ENCODE assay signal across 12 cellular contexts in genomic region chr20:38023181-38024085, GRCh38. TPM values are rescaled to one million over a fixed set of nuclear protein-coding genes. Genes with fewer than 3 reads are reported as not detected.
DNase-seq lines count a peak whose midpoint lies in the region; ATAC-seq, FAIRE-seq and TF ChIP-seq lines count a peak whose summit lies in the region.
"Had no signal": no experiment of that assay in that cellular context is flagged by ENCODE, and none has a peak within 500 bp of the region (broad histone marks: within the 10 kb centered on the region; RNA-seq: fewer than 3 reads in every experiment).

No MANE protein-coding gene starts in this region.

- H3K36me3 Mint-ChIP-seq in T-helper 2 cell treated with Interferon-gamma antibody and Interleukin-4, amounts not matched to agents 5 μg/mL and 100 μg/mL, for 36 hours (ENCODE audit: low read depth): peaks cover 32% of the 10 kb centered on the region

- H3K27ac Mint-ChIP-seq in T-helper 2 cell treated with Interferon-gamma antibody and Interleukin-4, amounts not matched to agents 5 μg/mL and 100 μg/mL, for 36 hours: no peak overlapping the region
- H3K27ac Mint-ChIP-seq: activated naive CD4-positive, alpha-beta T cell treated with anti-CD3 and anti-CD28 coated beads, Interleukin-2, amount 50 U/mL, for 72 hours had no signal

- H3K27me3 Mint-ChIP-seq in T-helper 2 cell treated with Interferon-gamma antibody and Interleukin-4, amounts not matched to agents 5 μg/mL and 100 μg/mL, for 36 hours (ENCODE audit: low read depth): no peaks in the 10 kb centered on the region

- peak overlapping the region; percentile 63 for H3K27ac ChIP-seq in 22Rv1

- H3K4me3 ChIP-seq in foreskin fibroblast (ENCODE audit: low read depth in 1 of 2, low read length in 2 of 2): no peak overlapping the region
- H3K4me3 ChIP-seq: lung had no signal

- H3K9me3 Mint-ChIP-seq in T-helper 2 cell treated with Interferon-gamma antibody and Interleukin-4, amounts not matched to agents 5 μg/mL and 100 μg/mL, for 36 hours: peaks cover 9% of the 10 kb centered on the region

- H3K4me3 Mint-ChIP-seq in T-helper 2 cell treated with Interferon-gamma antibody and Interleukin-4, amounts not matched to agents 5 μg/mL and 100 μg/mL, for 36 hours: no peak overlapping the region

- DNase-seq in GM19239 (ENCODE audit: insufficient read length, low spot score): no peak
- DNase-seq in RPMI7951 (ENCODE audit: low read depth): peak; percentile 39
- peak; percentile 73 to 85 for DNase-seq in foreskin fibroblast
- no peak for DNase-seq in HT-29 (ENCODE audit: low spot score)
- DNase-seq in T-helper 2 cell treated with Interferon-gamma antibody and Interleukin-4, amounts not matched to agents 5 μg/mL and 100 μg/mL, for 36 hours (ENCODE audit: low spot score): no peak
- DNase-seq in D341Med (ENCODE audit: low spot score): no peak
- DNase-seq: activated CD4-positive, CD25-positive, alpha-beta regulatory T cell; stimulated activated CD4-positive, alpha-beta T cell treated with anti-CD3 and anti-CD28 coated beads, Interleukin-15, amount 100 ng/mL, for 24 hours had no signal

- no peak for ATAC-seq in HG02623 (IDR thresholded peaks at IDR 0.05; ENCODE audit: unreplicated experiment)
- ATAC-seq: activated naive CD4-positive, alpha-beta T cell treated with anti-CD3 and anti-CD28 coated beads, Interleukin-2, amount 50 U/mL, for 72 hours had no signal

- no peak for TF ChIP-seq CTCF in 22Rv1 (IDR thresholded peaks at IDR 0.05)
- TF ChIP-seq CTCF in foreskin fibroblast (IDR thresholded peaks at IDR 0.05; ENCODE audit: low read depth, low read length): no peak

- peaks cover 5% of the 10 kb centered on the region for H3K4me1 Mint-ChIP-seq in T-helper 2 cell treated with Interferon-gamma antibody and Interleukin-4, amounts not matched to agents 5 μg/mL and 100 μg/mL, for 36 hours (ENCODE audit: low read depth)

- peak; percentile 88 for FAIRE-seq in GM19239 (lab: Jason Lieb, UNC)

RNA-seq across cellular contexts. Expression of gene TTI1, which starts 9.8 kb away (rescaled TPM):
- 30.6 and 36.4 TPM in 2 replicates for total RNA-seq in RPMI7951 (2014; rRNA removed; shearing (Covaris generic))
- 24.6 and 27.6 TPM in 2 replicates for total RNA-seq in HT-29 (2014; rRNA removed; shearing (Covaris generic))

RNA-seq across cellular contexts. Expression of gene RPRD1B, which starts 10.1 kb away (rescaled TPM):
- total RNA-seq in RPMI7951 (2014; rRNA removed; shearing (Covaris generic)): 21.5 and 22.3 TPM in 2 replicates
- 33.9 and 35.5 TPM in 2 replicates for total RNA-seq in HT-29 (2014; rRNA removed; shearing (Covaris generic))

Comparison
In these comparisons a context has a peak if more than half of its experiments do, and no peak if none do; other contexts are left out.
1. DNase-seq: peak in RPMI7951 (single experiment) and foreskin fibroblast (2 of 2); none in GM19239 (single experiment), HT-29 (single experiment), T-helper 2 cell treated with Interferon-gamma antibody and Interleukin-4, amounts not matched to agents 5 μg/mL and 100 μg/mL, for 36 hours (single experiment) and D341Med (single experiment).